In the genomic region with DNA sequence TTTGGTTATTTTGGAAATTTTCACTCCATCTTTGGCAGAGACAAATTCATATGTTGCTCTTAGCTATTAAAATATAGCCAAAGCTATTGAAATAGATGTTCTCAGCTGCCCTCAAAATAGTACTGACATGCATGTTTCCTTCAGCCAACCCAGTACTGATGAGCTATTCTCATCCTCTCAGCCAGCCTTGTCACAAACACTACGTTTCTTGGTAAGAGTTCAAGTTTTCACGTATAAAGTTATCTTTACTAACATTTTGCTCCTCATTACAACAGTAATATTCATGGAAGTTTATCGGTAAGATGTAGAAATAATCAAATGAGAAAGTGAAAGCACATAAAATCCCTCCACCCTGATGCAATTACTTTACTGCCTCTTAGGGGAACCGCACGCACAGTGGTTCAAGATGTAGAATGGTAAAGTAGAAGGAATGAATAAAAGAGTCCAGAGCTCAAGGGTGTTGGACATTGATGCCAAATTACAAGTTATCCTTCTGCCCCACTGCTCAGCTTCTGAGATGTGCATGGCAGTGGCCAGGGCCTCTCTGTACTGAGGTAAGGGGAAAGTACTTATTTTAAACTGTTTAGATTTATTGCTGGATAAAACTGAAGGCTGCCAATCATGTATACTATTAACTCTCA, we compare ENCODE assay signal across 8 cellular contexts. TPM values are rescaled to one million over a fixed set of nuclear protein-coding genes. Genes with fewer than 3 reads are reported as not detected.
DNase-seq lines count a peak whose midpoint lies in the region; ATAC-seq and TF ChIP-seq lines count a peak whose summit lies in the region.

No MANE protein-coding gene starts in this region.

- no peaks in the 10 kb centered on the region for H3K9me2 ChIP-seq in Karpas-422 (replicated peaks; ENCODE audit: insufficient read depth, low read length)

- H3K4me1 ChIP-seq in DND-41 (ENCODE audit: insufficient read depth, low read length) = peaks cover 26% of the 10 kb centered on the region
- H3K4me1 ChIP-seq in Karpas-422 (ENCODE audit: low read length) = peaks cover 64% of the 10 kb centered on the region
- no peaks in the 10 kb centered on the region for H3K4me1 ChIP-seq in mucosa of stomach (ENCODE audit: control insufficient read depth, insufficient read depth, low read length)

- peak overlapping the region; percentile 74 for H3K4me2 ChIP-seq in DND-41 (ENCODE audit: insufficient read depth, low read length)
- peak overlapping the region; percentile 70 for H3K4me2 ChIP-seq in Karpas-422 (ENCODE audit: low read depth, low read length, poor library complexity, severe bottlenecking)

- peak overlapping the region; percentile 34 to 61; a peak in 3 of 4 replicates for H3K4me3 ChIP-seq in DND-41 (ENCODE audit: low read depth in 1 of 2, low read length in 2 of 2)
- H3K4me3 ChIP-seq in Karpas-422 (ENCODE audit: low read length) = peak overlapping the region; percentile 55
- peak overlapping the region; percentile 37 for H3K4me3 ChIP-seq in mucosa of stomach (ENCODE audit: low read length)
- no peak overlapping the region for H3K4me3 ChIP-seq in H7 (ENCODE audit: insufficient read depth, low read depth, low read length)

- H3K27me3 ChIP-seq in DND-41 (ENCODE audit: insufficient read depth, low read length, poor library complexity) (no peaks in the 10 kb centered on the region), Karpas-422 (ENCODE audit: low read length) (no peaks in the 10 kb centered on the region), mucosa of stomach (ENCODE audit: control insufficient read depth, insufficient read depth, low read length) (no peaks in the 10 kb centered on the region), H7 (ENCODE audit: control insufficient read depth, insufficient read depth, low read length) (no peaks in the 10 kb centered on the region)

- H3K9ac ChIP-seq in DND-41 (ENCODE audit: low read depth, low read length) (peak overlapping the region; percentile 54), Karpas-422 (ENCODE audit: low read length) (peak overlapping the region; percentile 56), mucosa of stomach (ENCODE audit: low read length) (peak overlapping the region; percentile 56)

- H3K27ac ChIP-seq in DND-41 (ENCODE audit: low read length) (peak overlapping the region; percentile 88), Karpas-422 (ENCODE audit: low read length) (peak overlapping the region; percentile 80), caudate nucleus (ENCODE audit: low read depth, low read length) (peak overlapping the region; percentile 14)

- DNase-seq in DND-41 = peak; percentile 54
- DNase-seq in Karpas-422 = peak; percentile 70
- DNase-seq in caudate nucleus (lab: John Stamatoyannopoulos, UW) = no peak
- no peak for DNase-seq in H7
- no peak for DNase-seq in NCI-H1436 (lab: John Stamatoyannopoulos, UW)
- no peak for DNase-seq in activated gamma-delta T cell (lab: John Stamatoyannopoulos, UW)

- H3K79me2 ChIP-seq in DND-41 (ENCODE audit: insufficient read depth, low read length) (peaks cover 24% of the 10 kb centered on the region), Karpas-422 (ENCODE audit: low read length) (peaks cover 92% of the 10 kb centered on the region)

- peak; percentile 26 for TF ChIP-seq CTCF in DND-41 (IDR thresholded peaks at IDR 0.05; ENCODE audit: borderline replicate concordance, extremely low read depth, low read length, poor library complexity, severe bottlenecking)

- H3K36me3 ChIP-seq in DND-41 (ENCODE audit: insufficient read depth, low read length) (no peaks in the 10 kb centered on the region), Karpas-422 (ENCODE audit: insufficient read depth, low read length) (peaks cover 37% of the 10 kb centered on the region), mucosa of stomach (ENCODE audit: control insufficient read depth, insufficient read depth, low read length) (no peaks in the 10 kb centered on the region), H7 (replicated peaks; ENCODE audit: control insufficient read depth, insufficient read depth, low read length) (no peaks in the 10 kb centered on the region)

- H3K9me3 ChIP-seq in DND-41 (ENCODE audit: insufficient read depth, low read length, severe bottlenecking) = no peaks in the 10 kb centered on the region
- H3K9me3 ChIP-seq in Karpas-422 (ENCODE audit: low read length) = no peaks in the 10 kb centered on the region
- H3K9me3 ChIP-seq in mucosa of stomach (ENCODE audit: control insufficient read depth, low read length) = no peaks in the 10 kb centered on the region

- peak; percentile 78 for ATAC-seq in DND-41 (ENCODE audit: insufficient read depth, low read depth)
- ATAC-seq in GM21381 (IDR thresholded peaks at IDR 0.05; ENCODE audit: unreplicated experiment) = peak; percentile 45

- peak overlapping the region; percentile 85 for H2AFZ ChIP-seq in DND-41 (ENCODE audit: low read depth, low read length)
- H2AFZ ChIP-seq in Karpas-422 (ENCODE audit: low read length) = no peak overlapping the region

- H4K20me1 ChIP-seq in DND-41 (ENCODE audit: insufficient read depth, low read length) (no peaks in the 10 kb centered on the region), Karpas-422 (ENCODE audit: insufficient read depth, low read depth, low read length) (peaks cover 16% of the 10 kb centered on the region)

RNA-seq across cellular contexts. Expression of gene GCH1, which starts 20.7 kb away (rescaled TPM):
- total RNA-seq in Karpas-422 (2014; rRNA removed; shearing (Covaris generic); ENCODE audit: low replicate concordance) = 136 and 174 TPM in 2 replicates
- 5.5 and 12.1 TPM in 2 replicates for total RNA-seq in H7 (2014; rRNA removed; shearing (Covaris generic))

Comparison
In these comparisons a context has a peak if more than half of its experiments do, and no peak if none do; other contexts are left out.
1. DNase-seq: peak in DND-41 (single experiment) and Karpas-422 (single experiment); none in caudate nucleus (0 of 61), H7 (single experiment), NCI-H1436 (single experiment) and activated gamma-delta T cell (single experiment).
2. H3K27ac ChIP-seq: peak in every context shown above with its lines; median percentile 88 in DND-41; 80 in Karpas-422; 14 in caudate nucleus.
3. RNA of gene GCH1, which starts 20.7 kb away (total RNA-seq): 136 to 174 TPM in Karpas-422; 5.5 to 12.1 TPM in H7; every median in the first group is over 10 times any median in the second.
4. Peak in every context shown above with its lines, with median percentiles within 50 percentile points of each other: H3K9ac ChIP-seq.